8 cellular contexts compared by ENCODE assay signal in the genomic region with DNA sequence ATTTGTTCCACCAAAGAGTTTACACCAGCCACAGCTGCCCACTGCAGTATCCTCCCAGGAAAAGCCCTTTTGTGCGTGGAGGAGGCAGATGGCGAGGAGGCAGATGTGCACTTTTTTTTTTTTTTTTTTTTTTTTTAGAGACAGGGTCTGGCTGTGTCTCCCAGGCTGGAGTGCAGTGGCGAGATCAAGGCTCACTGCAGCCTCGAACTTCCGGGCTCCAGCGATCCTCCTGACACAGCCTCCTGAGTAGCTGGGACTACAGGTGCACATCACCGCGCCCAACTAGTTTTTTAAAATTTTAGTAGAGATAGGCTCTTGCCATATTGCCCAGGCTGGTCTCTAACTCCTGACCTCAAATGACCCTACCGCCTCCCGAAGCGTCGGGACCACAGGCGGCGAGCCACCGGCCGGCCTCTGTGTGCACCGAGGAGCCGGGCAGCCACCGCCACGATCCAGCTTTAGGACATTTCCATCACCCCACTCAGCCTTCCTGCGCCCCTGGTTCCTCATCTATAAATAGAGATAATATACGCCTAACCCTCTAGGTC. TPM values are rescaled to one million over a fixed set of nuclear protein-coding genes. Genes with fewer than 3 reads are reported as not detected.
DNase-seq lines count a peak whose midpoint lies in the region; ATAC-seq, FAIRE-seq and TF ChIP-seq lines count a peak whose summit lies in the region.

No MANE protein-coding gene starts in this region.

- peaks cover 0 to 3% (median 0%) of the 10 kb centered on the region in 5 experiments for H3K9me3 Mint-ChIP-seq in brain

- H3K4me1 Mint-ChIP-seq in brain: peaks cover 22% of the 10 kb centered on the region

- DNase-seq in AG09309 (ENCODE audit: low read depth): no peak
- DNase-seq in mesendoderm: no peak
- DNase-seq in D721Med (ENCODE audit: insufficient read length, low spot score): no peak
- no peak for DNase-seq in activated gamma-delta T cell (lab: John Stamatoyannopoulos, UW)
- DNase-seq in activated CD4-positive, alpha-beta T cell treated with anti-CD3 and anti-CD28 coated beads, Interleukin-2, amount 50 U/mL, for 4 hours: no peak

- H3K27ac Mint-ChIP-seq in brain: peak overlapping the region; percentile 55 to 94 (median 77)

- peaks cover 32% of the 10 kb centered on the region for H3K36me3 Mint-ChIP-seq in brain

- no peak overlapping the region for H4K8ac ChIP-seq in mesendoderm (ENCODE audit: low read depth, low read length)

- no peak overlapping the region for H2BK15ac ChIP-seq in mesendoderm (replicated peaks; ENCODE audit: low read depth)

- FAIRE-seq in D721Med (lab: Jason Lieb, UNC): no peak

- H3K9ac ChIP-seq in mesendoderm (ENCODE audit: low read length): peak overlapping the region; percentile 58

- no peak for TF ChIP-seq CTCF in AG09309 (IDR thresholded peaks at IDR 0.05; ENCODE audit: control insufficient read depth, insufficient read depth, low read depth, low read length, missing control alignments)
- no peak for TF ChIP-seq CTCF in brain (conservative IDR thresholded peaks at IDR 0.05)
- no peak for TF ChIP-seq CTCF in D721Med (IDR thresholded peaks at IDR 0.05; ENCODE audit: insufficient read depth, missing control alignments)

- no peak overlapping the region for H3K23ac ChIP-seq in mesendoderm (ENCODE audit: low read length)

- H3K79me1 ChIP-seq in mesendoderm (ENCODE audit: low read length): peaks cover 9% of the 10 kb centered on the region

- peaks cover 19% of the 10 kb centered on the region for H3K27me3 Mint-ChIP-seq in brain

- H2BK120ac ChIP-seq in mesendoderm (ENCODE audit: low read depth, low read length): no peak overlapping the region

- H3K4me3 ChIP-seq in AG09309 (ENCODE audit: control insufficient read depth, low read depth, low read length) (peak overlapping the region; percentile 62), mesendoderm (ENCODE audit: low read length) (peak overlapping the region; percentile 23)

- no CpG with 5 or more reads among the region's 22 CpGs for WGBS in mesendoderm (ENCODE audit: extremely low coverage, insufficient coverage, low lambda C conversion rate)

- ATAC-seq in GM19438 (IDR thresholded peaks at IDR 0.05; ENCODE audit: low read depth, unreplicated experiment) (peak; percentile 15), HG03558 (IDR thresholded peaks at IDR 0.05; ENCODE audit: extremely low read depth, unreplicated experiment) (peak; percentile 12)

- no peak overlapping the region for H3K27ac ChIP-seq in mesendoderm (ENCODE audit: low read depth, low read length)

- H3K36me3 ChIP-seq in mesendoderm (ENCODE audit: control insufficient read depth, insufficient read depth, low read length): peaks cover 3% of the 10 kb centered on the region

- H3K79me2 ChIP-seq in mesendoderm (ENCODE audit: control insufficient read depth, insufficient read depth, low read length): peaks cover 8% of the 10 kb centered on the region

- H3K18ac ChIP-seq in mesendoderm (ENCODE audit: low read length): no peak overlapping the region

- peaks cover 2% of the 10 kb centered on the region for H3K4me1 ChIP-seq in mesendoderm (ENCODE audit: control insufficient read depth, low read depth, low read length)

- no peak overlapping the region for H2BK5ac ChIP-seq in mesendoderm (ENCODE audit: low read length)

- no peak overlapping the region for H2AK5ac ChIP-seq in mesendoderm (ENCODE audit: low read length)

- H3K4me2 ChIP-seq in mesendoderm (ENCODE audit: low read length): peak overlapping the region; percentile 68

- H3K4ac ChIP-seq in mesendoderm (ENCODE audit: low read depth, low read length): no peak overlapping the region

- peak overlapping the region; percentile 94 to 98 (median 97) for H3K4me3 Mint-ChIP-seq in brain

- no peaks in the 10 kb centered on the region for H3K27me3 ChIP-seq in mesendoderm (ENCODE audit: insufficient read depth, low read length, poor library complexity)

- peak overlapping the region; percentile 79 for H3K56ac ChIP-seq in mesendoderm (ENCODE audit: low read length)

- H4K5ac ChIP-seq in mesendoderm (ENCODE audit: low read length): no peak overlapping the region

RNA-seq across cellular contexts. Expression of a gene that starts 0.6 kb away (rescaled TPM):
- 302 TPM for polyA plus RNA-seq in brain (ENCODE audit: insufficient read depth, low read depth, low replicate concordance)
- 405 TPM for polyA plus RNA-seq in mesendoderm (2013, experiment 1 of 2)
- polyA plus RNA-seq in mesendoderm (2013, experiment 2 of 2): 401 TPM
